8 cellular contexts compared by ENCODE assay signal in the genomic region with DNA sequence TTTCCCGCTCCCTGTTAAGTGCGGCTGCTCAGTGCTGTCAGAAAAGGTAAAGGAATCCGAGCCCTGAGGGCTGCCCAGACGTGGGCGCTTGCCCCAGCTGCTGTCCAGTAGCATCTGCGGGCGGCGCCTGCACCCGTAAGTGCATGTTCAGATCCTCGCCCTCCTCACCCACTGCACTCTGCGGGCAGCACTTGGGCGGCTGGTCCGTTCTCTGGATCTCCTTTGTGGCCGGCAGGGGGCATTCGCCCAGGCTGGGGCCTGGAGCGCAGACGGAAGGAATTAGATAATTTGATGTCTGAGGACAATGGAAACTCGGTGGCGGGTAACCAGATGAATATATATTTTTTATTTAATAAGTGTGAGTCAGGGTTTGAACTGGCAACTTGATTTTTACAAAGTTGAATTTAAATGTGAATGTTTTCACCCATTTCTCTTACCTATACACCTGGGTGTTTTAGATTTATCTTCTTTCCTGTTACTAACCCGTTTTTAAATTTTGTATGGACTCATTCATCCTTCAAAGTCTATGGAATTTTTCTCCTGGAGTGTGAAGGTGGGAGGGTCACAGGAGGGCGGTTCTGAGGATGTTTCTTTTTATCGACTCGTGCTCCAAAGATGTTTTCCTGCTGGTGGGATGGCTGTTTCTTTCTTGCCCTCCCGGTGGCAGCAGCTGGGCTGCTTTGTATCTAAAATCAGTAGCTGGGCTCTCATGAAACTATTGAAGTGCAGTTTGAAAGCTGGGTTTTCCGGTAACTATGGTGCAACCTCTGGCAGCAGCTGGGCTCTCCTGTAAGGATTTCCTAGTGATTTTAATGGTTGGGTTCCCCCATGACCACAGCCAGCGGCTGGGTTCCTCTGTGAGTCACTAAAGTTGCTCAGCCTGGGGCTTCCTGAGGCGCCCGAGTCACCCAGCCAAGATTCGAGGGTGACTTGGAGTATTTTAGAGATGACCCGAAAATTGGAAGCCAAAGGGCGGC.
A peak's percentile ranks its signal among the peaks of the same experiment; 100 is the strongest.
DNase-seq lines count a peak whose midpoint lies in the region; ATAC-seq and TF ChIP-seq lines count a peak whose summit lies in the region.
"Not testable (repeated sequence)": the region's sequence is repeated elsewhere in the genome, so short reads cannot be mapped to it uniquely, and the experiment has no call there.

No MANE protein-coding gene starts in this region.

- H4K20me1 ChIP-seq in GM23248 (ENCODE audit: insufficient read depth) = not testable (repeated sequence)

- H3K4me3 ChIP-seq in AG04449 (ENCODE audit: low read depth, low read length); GM23248; astrocyte of the spinal cord (ENCODE audit: low read depth, low read length); fibroblast of villous mesenchyme (ENCODE audit: low read depth, low read length); lower lobe of right lung; skeletal muscle satellite cell (ENCODE audit: low read length): not testable (repeated sequence)

- H3K9me3 ChIP-seq in GM23248 (ENCODE audit: low read depth); lower lobe of right lung; skeletal muscle satellite cell (replicated peaks; ENCODE audit: low read length): not testable (repeated sequence)

- TF ChIP-seq CTCF in AG04449 (IDR thresholded peaks at IDR 0.05; ENCODE audit: insufficient read depth, low read length, missing control alignments) (peak; percentile 76), astrocyte of the spinal cord (IDR thresholded peaks at IDR 0.05; ENCODE audit: low read depth, low read length) (peak; percentile 76), fibroblast of villous mesenchyme (IDR thresholded peaks at IDR 0.05; ENCODE audit: insufficient read depth, low read depth, low read length) (peak; percentile 69), lower lobe of right lung (IDR thresholded peaks at IDR 0.05) (peak; percentile 51)

- peak overlapping the region; percentile 61 for H3K27ac ChIP-seq in GM23248
- H3K27ac ChIP-seq in lower lobe of right lung = not testable (repeated sequence)

- DNase-seq in AG04449 (ENCODE audit: low read depth, low spot score) (peak; percentile 16), GM23248 (peak; percentile 88), NCI-H1694 treated with DMSO at 0.1 percent for 48 hours (lab: John Stamatoyannopoulos, UW) (peak; percentile 6), T1000 (lab: John Stamatoyannopoulos, UW) (peak; percentile 55), astrocyte of the spinal cord (ENCODE audit: low read depth, low spot score) (peak; percentile 94), fibroblast of villous mesenchyme (ENCODE audit: low read depth) (peak; percentile 91)
- not testable (repeated sequence) for DNase-seq in lower lobe of right lung

- peak; percentile 73 to 88 for ATAC-seq in lower lobe of right lung

- H2AFZ ChIP-seq in GM23248 = not testable (repeated sequence)

- H3K4me2 ChIP-seq in GM23248 (ENCODE audit: unreplicated experiment) (peak overlapping the region; percentile 79), skeletal muscle satellite cell (ENCODE audit: low read length) (peak overlapping the region; percentile 59)

- not testable (repeated sequence) for H3K27me3 ChIP-seq in GM23248 (replicated peaks; ENCODE audit: insufficient read depth); lower lobe of right lung (ENCODE audit: low read depth); skeletal muscle satellite cell (ENCODE audit: control insufficient read depth, insufficient read depth, low read length)

- in situ Hi-C loops in GM23248 (cut with MboI); astrocyte of the spinal cord (cut with HindIII; ENCODE audit: low sequenced_read_pairs): not testable (repeated sequence)

- H3K9ac ChIP-seq in GM23248 (peak overlapping the region; percentile 63), skeletal muscle satellite cell (ENCODE audit: low read depth, low read length) (peak overlapping the region; percentile 31)

- H3K9me2 ChIP-seq in GM23248 (ENCODE audit: insufficient read depth) = not testable (repeated sequence)

- POLR2A ChIA-PET in AG04449 (lab: Yijun Ruan, JAX) = not testable (repeated sequence)

- WGBS in GM23248 (ENCODE audit: low coverage in 1 of 2, low lambda C conversion rate in 2 of 2, missing lambda C conversion rate in 2 of 2), 2 experiments = 59 to 61% methylated on average over 29 to 31 of the region's 31 CpGs

- H3K79me2 ChIP-seq in GM23248 (ENCODE audit: insufficient read depth) = not testable (repeated sequence)

- CTCF ChIA-PET in AG04449 (lab: Yijun Ruan, JAX) = interaction anchor here (0.6 to 2.5 kb wide), 5 partner anchors 10 to 416 kb away, joined by 3 to 16 read pairs (median 3); no protein-coding TSS in a partner anchor

- not testable (repeated sequence) for H3K36me3 ChIP-seq in GM23248 (ENCODE audit: low read depth); skeletal muscle satellite cell (ENCODE audit: insufficient read depth, low read length)
- H3K36me3 ChIP-seq in lower lobe of right lung = peaks cover 22% of the 10 kb centered on the region

- intact Hi-C loops in lower lobe of right lung (cut with DNase I) = not testable (repeated sequence)

- H3K4me1 ChIP-seq in GM23248 (ENCODE audit: insufficient read depth) (peaks cover 13% of the 10 kb centered on the region), skeletal muscle satellite cell (ENCODE audit: control insufficient read depth, insufficient read depth, low read length) (peaks cover 13% of the 10 kb centered on the region)
- H3K4me1 ChIP-seq in lower lobe of right lung = not testable (repeated sequence)

- H3F3A ChIP-seq in GM23248 (ENCODE audit: insufficient read depth) = peaks cover 15% of the 10 kb centered on the region
